Comparison of ENCODE assay signal across 8 cellular contexts in genomic region chr15:41501191-41501917, GRCh38. TPM values are rescaled to one million over a fixed set of nuclear protein-coding genes. Genes with fewer than 3 reads are reported as not detected.
DNase-seq lines count a peak whose midpoint lies in the region; ATAC-seq, FAIRE-seq and TF ChIP-seq lines count a peak whose summit lies in the region.

No MANE protein-coding gene starts in this region.

- in situ Hi-C loops in GM12878 (cut with MboI), result no loop called here

- TF ChIP-seq CTCF in GM12878 (IDR thresholded peaks at IDR 0.05 in 2 of 3, conservative IDR thresholded peaks at IDR 0.05 in 1 of 3; ENCODE audit: control insufficient read depth in 2 of 3, extremely low read depth in 1 of 3, insufficient read depth in 1 of 3, low read depth in 3 of 3, low read length in 3 of 3), result no peak

- H4K20me1 ChIP-seq in BLaER1 (peaks cover 35% of the 10 kb centered on the region), GM12878 (ENCODE audit: control insufficient read depth, insufficient read depth) (no peaks in the 10 kb centered on the region; the same call in 1 of the 2 replicates)

- no peaks in the 10 kb centered on the region for H3K79me2 ChIP-seq in GM12878 (ENCODE audit: control insufficient read depth, insufficient read depth, low read length)

- no peak overlapping the region for H3K14ac ChIP-seq in mesenchymal stem cell (ENCODE audit: low read length in 2 of 2)

- H3K4me2 ChIP-seq in BLaER1 (peak overlapping the region; percentile 99), GM12878 (ENCODE audit: control insufficient read depth, insufficient read depth) (peak overlapping the region; percentile 80), mesenchymal stem cell (ENCODE audit: low read length, poor library complexity, severe bottlenecking) (peak overlapping the region; percentile 56)

- TF ChIP-seq POLR2A in GM12878 (IDR thresholded peaks at IDR 0.05; ENCODE audit: low read depth, low read length), result no peak

- CTCF ChIA-PET in GM12878 (lab: Yijun Ruan, JAX), result interaction anchor here (0.9 to 2.5 kb wide), 2 partner anchors 12 to 35 kb away, joined by 3 to 18 read pairs; partner anchors contain the start of gene LTK

- H2AFZ ChIP-seq in GM12878 (ENCODE audit: control insufficient read depth, low read depth, low read length) (no peak overlapping the region), mesenchymal stem cell (ENCODE audit: low read depth, low read length) (no peak overlapping the region)

- WGBS in GM12878 (ENCODE audit: insufficient coverage, insufficient replicate concordance, low lambda C conversion rate, missing lambda C conversion rate), result 5% methylated on average over 51 of the region's 56 CpGs
- WGBS in mesenchymal stem cell, result 6% methylated on average over 52 of the region's 56 CpGs

- no peak overlapping the region for H3K23ac ChIP-seq in mesenchymal stem cell (ENCODE audit: low read length in 2 of 2)

- POLR2A ChIA-PET in GM12878 (lab: Charles Lee), result interaction anchor here (0.6 kb wide), 1 partner anchor 318 kb away, joined by 3 read pairs; no protein-coding TSS in a partner anchor

- no peak overlapping the region for H2BK120ac ChIP-seq in mesenchymal stem cell (ENCODE audit: low read depth, low read length)

- H3K9ac ChIP-seq in BLaER1, result peak overlapping the region; percentile 56; the same call in 1 of the 2 replicates
- no peak overlapping the region for H3K9ac ChIP-seq in GM12878 (ENCODE audit: control insufficient read depth, insufficient read depth, low read length)
- H3K9ac ChIP-seq in mesenchymal stem cell (ENCODE audit: low read length), result no peak overlapping the region

- no peak for TF ChIP-seq EP300 in GM12878 (IDR thresholded peaks at IDR 0.05; ENCODE audit: borderline replicate concordance in 1 of 2, control insufficient read depth in 1 of 2, low read depth in 2 of 2, low read length in 2 of 2)

- H3K79me1 ChIP-seq in mesenchymal stem cell (replicated peaks; ENCODE audit: low read length, poor library complexity, severe bottlenecking), result no peaks in the 10 kb centered on the region

- no peaks in the 10 kb centered on the region for H3K9me3 ChIP-seq in BLaER1
- H3K9me3 ChIP-seq in GM12878 (replicated peaks; ENCODE audit: control insufficient read depth, insufficient read depth, low read length), result no peaks in the 10 kb centered on the region
- no peaks in the 10 kb centered on the region for H3K9me3 ChIP-seq in mesenchymal stem cell (ENCODE audit: control insufficient read depth, low read length)

- H2AK5ac ChIP-seq in mesenchymal stem cell (ENCODE audit: low read length, severe bottlenecking), result no peak overlapping the region

- H3K4me3 ChIP-seq in BLaER1 (peak overlapping the region; percentile 67), GM12878 (peak overlapping the region; percentile 44; the same call in 1 of the 2 replicates), mesenchymal stem cell (ENCODE audit: insufficient read depth in 1 of 2, low read depth in 1 of 2, low read length in 2 of 2) (peak overlapping the region; percentile 11 to 41)

- no peak for FAIRE-seq in GM12878 (lab: Jason Lieb, UNC)

- H4K8ac ChIP-seq in mesenchymal stem cell (ENCODE audit: low read length), result no peak overlapping the region

- no peak overlapping the region for H2BK15ac ChIP-seq in mesenchymal stem cell (ENCODE audit: low read depth, poor library complexity, severe bottlenecking)

- TF ChIP-seq RAD21 in GM12878 (IDR thresholded peaks at IDR 0.05; ENCODE audit: insufficient read depth, low read depth, low read length), result no peak

- no peak overlapping the region for H4K91ac ChIP-seq in mesenchymal stem cell (ENCODE audit: low read length)

- H3K27me3 ChIP-seq in BLaER1 (peaks cover 29% of the 10 kb centered on the region), GM12878 (replicated peaks in 1 of 2; ENCODE audit: control insufficient read depth in 2 of 2, insufficient read depth in 2 of 2, low read length in 1 of 2) (peaks cover 12 to 15% of the 10 kb centered on the region in 2 experiments), mesenchymal stem cell (ENCODE audit: control insufficient read depth in 1 of 2, insufficient read depth in 1 of 2, low read length in 2 of 2) (peaks cover 64 to 85% of the 10 kb centered on the region in 2 experiments)

- H3K27ac ChIP-seq in BLaER1 (peak overlapping the region; percentile 52; the same call in 1 of the 2 replicates), GM12878 (ENCODE audit: control insufficient read depth, insufficient read depth) (no peak overlapping the region), mesenchymal stem cell (ENCODE audit: low read length, poor library complexity, severe bottlenecking) (no peak overlapping the region)

- no peak overlapping the region for H2BK12ac ChIP-seq in mesenchymal stem cell (ENCODE audit: low read length in 2 of 2)

- BruUV-seq in GM12878 (replicated peaks; lab: Mats Ljungman, UMichigan), result no TSS peak

- SMC1A ChIA-PET in GM12878 (lab: Charles Lee; ENCODE audit: uncharacterized antibody, unreplicated experiment), result no interaction called here

- H3K36me3 ChIP-seq in BLaER1 (no peaks in the 10 kb centered on the region), GM12878 (ENCODE audit: control insufficient read depth in 2 of 2, insufficient read depth in 2 of 2, low read length in 1 of 2) (no peaks in the 10 kb centered on the region), mesenchymal stem cell (ENCODE audit: control insufficient read depth in 1 of 2, insufficient read depth in 2 of 2, low read depth in 1 of 2, low read length in 2 of 2) (no peaks in the 10 kb centered on the region)

- ATAC-seq in GM12878, result peak; percentile 76

- RAD21 ChIA-PET in GM12878 (lab: Charles Lee; ENCODE audit: unreplicated experiment), result interaction anchor here (0.8 kb wide), 1 partner anchor 35 kb away, joined by 3 read pairs; no protein-coding TSS in a partner anchor

- H3K4ac ChIP-seq in mesenchymal stem cell (ENCODE audit: low read depth in 1 of 2, low read length in 2 of 2), result no peak overlapping the region

- peak; percentile 9 to 13 for DNase-seq in Kasumi-1 (lab: John Stamatoyannopoulos, UW)
- DNase-seq in GM12878 (ENCODE audit: low read depth, low spot score), result no peak
- DNase-seq in mesenchymal stem cell, result peak; percentile 26
- DNase-seq in SIG-M5 (lab: John Stamatoyannopoulos, UW), result no peak
- DNase-seq in COLO829 (ENCODE audit: low spot score), result no peak
- DNase-seq in NCI-H1417 (lab: John Stamatoyannopoulos, UW), result no peak
- DNase-seq in SIG-M5 treated with dmso at 0.1 percent for 504 hours (lab: John Stamatoyannopoulos, UW; ENCODE audit: unreplicated experiment), result no peak

- H2BK5ac ChIP-seq in mesenchymal stem cell (ENCODE audit: low read depth, low read length, poor library complexity, severe bottlenecking), result no peak overlapping the region

- H3K18ac ChIP-seq in mesenchymal stem cell (ENCODE audit: low read depth in 1 of 2, low read length in 2 of 2), result no peak overlapping the region

- intact Hi-C loops in GM12878 (cut with micrococcal nuclease; ENCODE audit: unreplicated experiment), result no loop called here

- peaks cover 66% of the 10 kb centered on the region for H3K4me1 ChIP-seq in BLaER1
- peaks cover 8% of the 10 kb centered on the region for H3K4me1 ChIP-seq in GM12878 (ENCODE audit: control insufficient read depth, insufficient read depth, low read length)
- H3K4me1 ChIP-seq in mesenchymal stem cell (ENCODE audit: control insufficient read depth, insufficient read depth, low read depth, low read length), result peaks cover 21% of the 10 kb centered on the region

RNA-seq across cellular contexts. Expression of gene ITPKA, which starts 7.7 kb away (rescaled TPM):
- total RNA-seq in GM12878 (2013; cell fraction: nucleolus; rRNA removed), result 0.71 and 1.6 TPM in 2 replicates
- 0.54 and 0.90 TPM in 2 replicates for total RNA-seq in GM12878 (2014; rRNA removed)
- 0.27 and 0.32 TPM in 2 replicates for total RNA-seq in GM12878 (2014; rRNA removed; fragmentation: Illumina TruSeq; extraction: Trizol)
- 0.64 and 0.67 TPM in 2 replicates for total RNA-seq in GM12878 (2021)
- 0.17 TPM for polyA plus RNA-seq in GM12878 (2011; ENCODE audit: low read depth)
- 0.48 and 1.5 TPM in 2 replicates for polyA plus RNA-seq in GM12878 (2011; rRNA removed)
- polyA plus RNA-seq in GM12878 (2011; cell fraction: cytosol; rRNA removed), result 2.2 and 2.3 TPM in 2 replicates
- 4.1 and 6.0 TPM in 2 replicates for polyA plus RNA-seq in GM12878 (2011; cell fraction: nucleus; rRNA removed)
- polyA plus RNA-seq in GM12878 (2012), result 0.32 and 0.88 TPM in 2 replicates
- polyA plus RNA-seq in GM12878 (2014; fragmentation: Illumina TruSeq; extraction: Trizol), result 0.04 TPM in 1 of 2 replicates, not detected in the other
- under 1 TPM in 1 of 2 experiments, not detected in 1; 0.07 TPM for polyA plus RNA-seq in GM12878 (2014; fragmentation: Nextera tagmentation; extraction: Ambion mirVana)
- 0.73 and 0.91 TPM in 2 replicates for polyA plus RNA-seq in GM12878 (2014; rRNA removed)
- under 1 TPM; 0.12 to 0.49 TPM for polyA plus RNA-seq in GM12878 (2016; fragmentation: Nextera tagmentation; extraction: Ambion mirVana)
- 1.1 and 1.8 TPM in 2 replicates for polyA minus RNA-seq in GM12878 (2011; rRNA and poly(A)+ RNA removed)
- 1.6 and 2.1 TPM in 2 replicates for polyA minus RNA-seq in GM12878 (2011; cell fraction: cytosol; rRNA and poly(A)+ RNA removed)
- 0.77 and 1.9 TPM in 2 replicates for polyA minus RNA-seq in GM12878 (2011; cell fraction: nucleus; rRNA and poly(A)+ RNA removed)
- polyA plus RNA-seq in mesenchymal stem cell (2013, experiment 1 of 2), result 0.37 TPM
- polyA plus RNA-seq in mesenchymal stem cell (2013, experiment 2 of 2), result 0.33 TPM

RNA-seq across cellular contexts. Expression of gene LTK, which starts 12.3 kb away (rescaled TPM):
- total RNA-seq in GM12878 (2013; cell fraction: nucleolus; rRNA removed), result 5.0 and 6.4 TPM in 2 replicates
- total RNA-seq in GM12878 (2014; rRNA removed), result 0.33 and 0.45 TPM in 2 replicates
- 0.13 and 0.14 TPM in 2 replicates for total RNA-seq in GM12878 (2014; rRNA removed; fragmentation: Illumina TruSeq; extraction: Trizol)
- 0.61 and 0.80 TPM in 2 replicates for total RNA-seq in GM12878 (2021)
- polyA plus RNA-seq in GM12878 (2011; ENCODE audit: low read depth), result not detected
- 0.09 and 0.18 TPM in 2 replicates for polyA plus RNA-seq in GM12878 (2011; rRNA removed)
- 0.15 and 0.22 TPM in 2 replicates for polyA plus RNA-seq in GM12878 (2011; cell fraction: cytosol; rRNA removed)
- polyA plus RNA-seq in GM12878 (2011; cell fraction: nucleus; rRNA removed), result 2.2 and 2.6 TPM in 2 replicates
- 0.42 and 0.46 TPM in 2 replicates for polyA plus RNA-seq in GM12878 (2012)
- polyA plus RNA-seq in GM12878 (2014; fragmentation: Illumina TruSeq; extraction: Trizol), result 0.22 TPM in 1 of 2 replicates, not detected in the other
- under 1 TPM in 1 of 2 experiments, not detected in 1; 0.07 TPM for polyA plus RNA-seq in GM12878 (2014; fragmentation: Nextera tagmentation; extraction: Ambion mirVana)
- 0.33 and 0.54 TPM in 2 replicates for polyA plus RNA-seq in GM12878 (2014; rRNA removed)
- polyA plus RNA-seq in GM12878 (2016; fragmentation: Nextera tagmentation; extraction: Ambion mirVana), result under 1 TPM; 0.11 to 0.20 TPM
- 0.46 TPM in 1 of 2 replicates, not detected in the other for polyA minus RNA-seq in GM12878 (2011; rRNA and poly(A)+ RNA removed)
- 0.80 TPM in 1 of 2 replicates, not detected in the other for polyA minus RNA-seq in GM12878 (2011; cell fraction: cytosol; rRNA and poly(A)+ RNA removed)
- 0.24 TPM in 1 of 2 replicates, not detected in the other for polyA minus RNA-seq in GM12878 (2011; cell fraction: nucleus; rRNA and poly(A)+ RNA removed)
- 0.26 TPM for polyA plus RNA-seq in mesenchymal stem cell (2013, experiment 1 of 2)
- polyA plus RNA-seq in mesenchymal stem cell (2013, experiment 2 of 2), result 0.22 TPM

RNA-seq across cellular contexts. Expression of gene RPAP1, which starts 42.7 kb away (rescaled TPM):
- total RNA-seq in GM12878 (2013; cell fraction: nucleolus; rRNA removed), result 57.3 and 60.8 TPM in 2 replicates
- 14.3 and 16.5 TPM in 2 replicates for total RNA-seq in GM12878 (2014; rRNA removed)
- 6.7 and 7.0 TPM in 2 replicates for total RNA-seq in GM12878 (2014; rRNA removed; fragmentation: Illumina TruSeq; extraction: Trizol)
- total RNA-seq in GM12878 (2021), result 39.9 and 50.6 TPM in 2 replicates
- 15.0 TPM for polyA plus RNA-seq in GM12878 (2011; ENCODE audit: low read depth)
- 3.7 and 7.4 TPM in 2 replicates for polyA plus RNA-seq in GM12878 (2011; rRNA removed)
- polyA plus RNA-seq in GM12878 (2011; cell fraction: cytosol; rRNA removed), result 9.0 and 9.1 TPM in 2 replicates
- polyA plus RNA-seq in GM12878 (2011; cell fraction: nucleus; rRNA removed), result 29.1 and 37.5 TPM in 2 replicates
- polyA plus RNA-seq in GM12878 (2012), result 20.4 and 23.6 TPM in 2 replicates
- 6.9 and 11.3 TPM in 2 replicates for polyA plus RNA-seq in GM12878 (2014; fragmentation: Illumina TruSeq; extraction: Trizol)
- polyA plus RNA-seq in GM12878 (2014; fragmentation: Nextera tagmentation; extraction: Ambion mirVana), result 1 to 10 TPM; 6.0 to 7.7 TPM
- polyA plus RNA-seq in GM12878 (2014; rRNA removed), result 13.5 and 20.1 TPM in 2 replicates
- polyA plus RNA-seq in GM12878 (2016; fragmentation: Nextera tagmentation; extraction: Ambion mirVana), result 10 to 100 TPM; 27.5 to 28.1 TPM
- polyA minus RNA-seq in GM12878 (2011; rRNA and poly(A)+ RNA removed), result 8.6 and 15.8 TPM in 2 replicates
- polyA minus RNA-seq in GM12878 (2011; cell fraction: cytosol; rRNA and poly(A)+ RNA removed), result 8.3 and 15.6 TPM in 2 replicates
- polyA minus RNA-seq in GM12878 (2011; cell fraction: nucleus; rRNA and poly(A)+ RNA removed), result 16.0 and 26.5 TPM in 2 replicates
- 17.6 TPM for polyA plus RNA-seq in mesenchymal stem cell (2013, experiment 1 of 2)
- polyA plus RNA-seq in mesenchymal stem cell (2013, experiment 2 of 2), result 15.0 TPM

RNA-seq across cellular contexts. Expression of gene TYRO3, which starts 57.7 kb away (rescaled TPM):
- 0.76 TPM in 1 of 2 replicates, not detected in the other for total RNA-seq in GM12878 (2013; cell fraction: nucleolus; rRNA removed)
- 0.06 and 0.54 TPM in 2 replicates for total RNA-seq in GM12878 (2014; rRNA removed)
- total RNA-seq in GM12878 (2014; rRNA removed; fragmentation: Illumina TruSeq; extraction: Trizol), result 0.09 TPM in 1 of 2 replicates, not detected in the other
- total RNA-seq in GM12878 (2021), result 0.28 and 0.64 TPM in 2 replicates
- 0.09 TPM for polyA plus RNA-seq in GM12878 (2011; ENCODE audit: low read depth)
- 0.08 TPM in 1 of 2 replicates, not detected in the other for polyA plus RNA-seq in GM12878 (2011; rRNA removed)
- polyA plus RNA-seq in GM12878 (2011; cell fraction: cytosol; rRNA removed), result 0.12 and 0.15 TPM in 2 replicates
- polyA plus RNA-seq in GM12878 (2011; cell fraction: nucleus; rRNA removed), result 0.19 TPM in 1 of 2 replicates, not detected in the other
- polyA plus RNA-seq in GM12878 (2012), result 0.09 and 0.22 TPM in 2 replicates
- polyA plus RNA-seq in GM12878 (2014; fragmentation: Illumina TruSeq; extraction: Trizol), result 0.16 and 0.19 TPM in 2 replicates
- polyA plus RNA-seq in GM12878 (2014; fragmentation: Nextera tagmentation; extraction: Ambion mirVana), result not detected
- polyA plus RNA-seq in GM12878 (2014; rRNA removed), result 0.28 TPM in 1 of 2 replicates, not detected in the other
- under 1 TPM in 1 of 2 experiments, not detected in 1; 0.16 TPM for polyA plus RNA-seq in GM12878 (2016; fragmentation: Nextera tagmentation; extraction: Ambion mirVana)
- 0.15 TPM in 1 of 2 replicates, not detected in the other for polyA minus RNA-seq in GM12878 (2011; rRNA and poly(A)+ RNA removed)
- polyA minus RNA-seq in GM12878 (2011; cell fraction: cytosol; rRNA and poly(A)+ RNA removed), result not detected in 2 replicates
- polyA minus RNA-seq in GM12878 (2011; cell fraction: nucleus; rRNA and poly(A)+ RNA removed), result not detected in 2 replicates
- 33.5 TPM for polyA plus RNA-seq in mesenchymal stem cell (2013, experiment 1 of 2)
- 33.5 TPM for polyA plus RNA-seq in mesenchymal stem cell (2013, experiment 2 of 2)

Comparison
In these comparisons a context has a peak if more than half of its experiments do, and no peak if none do; other contexts are left out.
1. DNase-seq: peak in Kasumi-1 (2 of 2) and mesenchymal stem cell (single experiment); none in GM12878 (single experiment), SIG-M5 (single experiment), COLO829 (single experiment), NCI-H1417 (0 of 3) and SIG-M5 treated with dmso at 0.1 percent for 504 hours (single experiment).
2. Peak in every context shown above with its lines, with median percentiles within 50 percentile points of each other: H3K4me2 ChIP-seq and H3K4me3 ChIP-seq.